In genomic region chr5:81506900-81507588, GRCh38 we compare ENCODE assay signal across 8 cellular contexts.
A peak's percentile ranks its signal among the peaks of the same experiment; 100 is the strongest.
DNase-seq lines count a peak whose midpoint lies in the region; ATAC-seq and TF ChIP-seq lines count a peak whose summit lies in the region.

No MANE protein-coding gene starts in this region.

- H3K27ac ChIP-seq in body of pancreas, result peak overlapping the region in 2 of 4 donors; percentile 27 to 59
- H3K27ac ChIP-seq in spleen, result peak overlapping the region in 4 of 8 donors; percentile 37 to 65 (median 59)

- intact Hi-C loops in body of pancreas (cut with DNase I) (loop anchor here (10.0 kb wide), 2 partner anchors 358 to 668 kb away; no protein-coding TSS in a partner anchor), spleen (cut with DNase I; ENCODE audit: low total_unique reads) (loop anchor here (10.0 kb wide), 1 partner anchor 238 kb away; no protein-coding TSS in a partner anchor)

- ATAC-seq in body of pancreas, result peak; percentile 100

- H3K4me3 ChIP-seq in GM12865 (ENCODE audit: low read depth, low read length) (no peak overlapping the region), LNCaP clone FGC (ENCODE audit: low read depth, low read length) (no peak overlapping the region), body of pancreas (no peak overlapping the region), spleen (no peak overlapping the region)

- H3K4me1 ChIP-seq in body of pancreas (peaks cover 4% of the 10 kb centered on the region), spleen (peaks cover 0 to 24% (median 11%) of the 10 kb centered on the region in 6 donors)

- no peaks in the 10 kb centered on the region for H3K9me3 ChIP-seq in body of pancreas
- no peaks in the 10 kb centered on the region for H3K9me3 ChIP-seq in spleen

- DNase-seq in AG08396 (ENCODE audit: low spot score) (peak; percentile 73), GM12865 (ENCODE audit: low read depth) (peak; percentile 89), HEK293T (ENCODE audit: extremely low spot score) (peak; percentile 68), LNCaP clone FGC (ENCODE audit: low read depth) (peak; percentile 79), RKO (ENCODE audit: low spot score) (peak; percentile 93), body of pancreas (peak; percentile 61 to 89 (median 75)), iPS DF 19.7 (ENCODE audit: low read depth, low spot score) (peak; percentile 9), spleen (no peak)

- TF ChIP-seq CTCF in GM12865 (IDR thresholded peaks at IDR 0.05; ENCODE audit: insufficient read depth, low read depth, low read length, missing control alignments), result peak; percentile 82
- peak; percentile 91 for TF ChIP-seq CTCF in LNCaP clone FGC (IDR thresholded peaks at IDR 0.05; ENCODE audit: control insufficient read depth, extremely low read depth, insufficient read depth)
- peak; percentile 68 to 98 (median 91) for TF ChIP-seq CTCF in body of pancreas (IDR thresholded peaks at IDR 0.05)
- TF ChIP-seq CTCF in spleen (IDR thresholded peaks at IDR 0.05 in 8 of 11, conservative IDR thresholded peaks at IDR 0.05 in 3 of 11), result peak; percentile 61 to 88 (median 80)

- CTCF ChIA-PET in HEK293T (lab: Yijun Ruan, JAX), result interaction anchor here (0.6 to 1.5 kb wide), 8 partner anchors 155 to 722 kb away, joined by 3 to 9 read pairs (median 3); no protein-coding TSS in a partner anchor

- H3K36me3 ChIP-seq in body of pancreas (replicated peaks in 1 of 2; ENCODE audit: insufficient read depth in 1 of 2, low read depth in 2 of 2) (no peaks in the 10 kb centered on the region), spleen (no peaks in the 10 kb centered on the region)

- H3K27me3 ChIP-seq in body of pancreas, result no peaks in the 10 kb centered on the region
- H3K27me3 ChIP-seq in spleen (replicated peaks in 1 of 7), result no peaks in the 10 kb centered on the region

- POLR2A ChIA-PET in HEK293T (lab: Yijun Ruan, JAX), result no interaction called here

- TF ChIP-seq POLR2A in body of pancreas (IDR thresholded peaks at IDR 0.05) (no peak), spleen (IDR thresholded peaks at IDR 0.05) (no peak)

- 11 to 12% methylated on average over 2 of the region's 2 CpGs for WGBS in body of pancreas, 2 donors
- 19 to 25% (median 22%) methylated on average over 2 of the region's 2 CpGs for WGBS in spleen, 5 donors

TF ChIP-seq in HEK293T, 16 proteins besides CTCF, POLR2A, EP300 and RAD21:
- TF ChIP-seq ZNF384 (IDR thresholded peaks at IDR 0.05) (peak; percentile 78), PKNOX1 (IDR thresholded peaks at IDR 0.05) (no peak)
